In genomic region chr17:68794636-68795503, GRCh38 we compare ENCODE assay signal across 8 cellular contexts.
A peak's percentile ranks its signal among the peaks of the same experiment; 100 is the strongest.
DNase-seq lines count a peak whose midpoint lies in the region; ATAC-seq and TF ChIP-seq lines count a peak whose summit lies in the region.

No MANE protein-coding gene starts in this region.

- H3K27ac Mint-ChIP-seq in activated naive CD4-positive, alpha-beta T cell treated with anti-CD3 and anti-CD28 coated beads, Interleukin-2, amount 50 U/mL, for 24 hours: no peak overlapping the region
- H3K27ac Mint-ChIP-seq in activated naive CD4-positive, alpha-beta T cell treated with anti-CD3 and anti-CD28 coated beads for 36 hours: no peak overlapping the region

- no peaks in the 10 kb centered on the region for H3K9me2 ChIP-seq in SU-DHL-6 (replicated peaks; ENCODE audit: insufficient read depth, low read length)

- no peaks in the 10 kb centered on the region for H3K9me3 ChIP-seq in SU-DHL-6 (ENCODE audit: insufficient read depth, low read length)
- H3K9me3 ChIP-seq in parathyroid adenoma (ENCODE audit: control insufficient read depth, low read length): no peaks in the 10 kb centered on the region

- no peaks in the 10 kb centered on the region for H3K9me3 Mint-ChIP-seq in activated naive CD4-positive, alpha-beta T cell treated with anti-CD3 and anti-CD28 coated beads, Interleukin-2, amount 50 U/mL, for 24 hours
- no peaks in the 10 kb centered on the region for H3K9me3 Mint-ChIP-seq in activated naive CD4-positive, alpha-beta T cell treated with anti-CD3 and anti-CD28 coated beads for 36 hours

- DNase-seq in activated naive CD4-positive, alpha-beta T cell treated with anti-CD3 and anti-CD28 coated beads for 36 hours: no peak
- DNase-seq in fibroblast of the aortic adventitia (ENCODE audit: low read depth) (peak; percentile 87), NCI-H82 (lab: John Stamatoyannopoulos, UW) (no peak)

- peak overlapping the region; percentile 3 for H3K4me3 ChIP-seq in SU-DHL-6 (ENCODE audit: insufficient read depth, low read length, poor library complexity, severe bottlenecking)
- H3K4me3 ChIP-seq in fibroblast of the aortic adventitia (ENCODE audit: low read depth, low read length): no peak overlapping the region
- H3K4me3 ChIP-seq in parathyroid adenoma (ENCODE audit: low read depth, low read length): no peak overlapping the region

- H3K4me2 ChIP-seq in SU-DHL-6 (ENCODE audit: low read depth, low read length, poor library complexity, severe bottlenecking) (peak overlapping the region; percentile 49), parathyroid adenoma (ENCODE audit: low read length) (no peak overlapping the region)

- no peaks in the 10 kb centered on the region for H4K20me1 ChIP-seq in SU-DHL-6 (ENCODE audit: low read depth, low read length)

- peaks cover 8% of the 10 kb centered on the region for H3K4me1 Mint-ChIP-seq in activated naive CD4-positive, alpha-beta T cell treated with anti-CD3 and anti-CD28 coated beads, Interleukin-2, amount 50 U/mL, for 24 hours
- H3K4me1 Mint-ChIP-seq in activated naive CD4-positive, alpha-beta T cell treated with anti-CD3 and anti-CD28 coated beads for 36 hours (ENCODE audit: low read depth): peaks cover 7% of the 10 kb centered on the region

- H3K27me3 ChIP-seq in SU-DHL-6 (ENCODE audit: low read length) (no peaks in the 10 kb centered on the region), parathyroid adenoma (ENCODE audit: control insufficient read depth, insufficient read depth, low read length) (no peaks in the 10 kb centered on the region)

- H3K27ac ChIP-seq in SU-DHL-6 (ENCODE audit: low read depth, low read length) (no peak overlapping the region), parathyroid adenoma (peak overlapping the region; percentile 38)

- H3F3A ChIP-seq in SU-DHL-6 (ENCODE audit: insufficient read depth): no peaks in the 10 kb centered on the region

- peak overlapping the region; percentile 86 for H2AFZ ChIP-seq in SU-DHL-6 (ENCODE audit: low read depth, low read length, severe bottlenecking)
- H2AFZ ChIP-seq in parathyroid adenoma: peak overlapping the region; percentile 11

- CTCF ChIA-PET in activated naive CD4-positive, alpha-beta T cell treated with anti-CD3 and anti-CD28 coated beads for 36 hours (lab: Charles Lee): interaction anchor here (0.7 to 0.9 kb wide), 3 partner anchors 11 to 587 kb away, joined by 3 read pairs; no protein-coding TSS in a partner anchor

- TF ChIP-seq CTCF in SU-DHL-6 (IDR thresholded peaks at IDR 0.05; ENCODE audit: insufficient read depth, low read length, poor library complexity, severe bottlenecking): peak; percentile 24
- TF ChIP-seq CTCF in fibroblast of the aortic adventitia (IDR thresholded peaks at IDR 0.05; ENCODE audit: insufficient read depth, low read length): peak; percentile 60
- TF ChIP-seq CTCF in parathyroid adenoma (IDR thresholded peaks at IDR 0.05): no peak

- H3K36me3 Mint-ChIP-seq in activated naive CD4-positive, alpha-beta T cell treated with anti-CD3 and anti-CD28 coated beads, Interleukin-2, amount 50 U/mL, for 24 hours: no peaks in the 10 kb centered on the region
- no peaks in the 10 kb centered on the region for H3K36me3 Mint-ChIP-seq in activated naive CD4-positive, alpha-beta T cell treated with anti-CD3 and anti-CD28 coated beads for 36 hours (ENCODE audit: low read depth)

- peaks cover 6% of the 10 kb centered on the region for H3K27me3 Mint-ChIP-seq in activated naive CD4-positive, alpha-beta T cell treated with anti-CD3 and anti-CD28 coated beads, Interleukin-2, amount 50 U/mL, for 24 hours
- peaks cover 9% of the 10 kb centered on the region for H3K27me3 Mint-ChIP-seq in activated naive CD4-positive, alpha-beta T cell treated with anti-CD3 and anti-CD28 coated beads for 36 hours (ENCODE audit: low read depth)

- H3K9ac ChIP-seq in SU-DHL-6 (ENCODE audit: low read length) (peak overlapping the region; percentile 18; the same call in 1 of the 2 replicates), parathyroid adenoma (no peak overlapping the region)

- peak overlapping the region; percentile 2 for H3K4me3 Mint-ChIP-seq in activated naive CD4-positive, alpha-beta T cell treated with anti-CD3 and anti-CD28 coated beads, Interleukin-2, amount 50 U/mL, for 24 hours
- no peak overlapping the region for H3K4me3 Mint-ChIP-seq in activated naive CD4-positive, alpha-beta T cell treated with anti-CD3 and anti-CD28 coated beads for 36 hours

- no peaks in the 10 kb centered on the region for H3K4me1 ChIP-seq in parathyroid adenoma

- H3K79me2 ChIP-seq in SU-DHL-6 (ENCODE audit: insufficient read depth, low read length) (no peaks in the 10 kb centered on the region), parathyroid adenoma (no peaks in the 10 kb centered on the region)

- H3K36me3 ChIP-seq in SU-DHL-6 (ENCODE audit: low read length) (no peaks in the 10 kb centered on the region), parathyroid adenoma (ENCODE audit: control insufficient read depth, insufficient read depth, low read length) (no peaks in the 10 kb centered on the region)

- intact Hi-C loops in activated naive CD4-positive, alpha-beta T cell treated with anti-CD3 and anti-CD28 coated beads for 36 hours (cut with micrococcal nuclease): no loop called here

- ATAC-seq in GM18502 (IDR thresholded peaks at IDR 0.05; ENCODE audit: poor library complexity, unreplicated experiment) (no peak), HG03457 (IDR thresholded peaks at IDR 0.05; ENCODE audit: unreplicated experiment) (no peak)
